9 cellular contexts compared by ENCODE assay signal in the genomic region with DNA sequence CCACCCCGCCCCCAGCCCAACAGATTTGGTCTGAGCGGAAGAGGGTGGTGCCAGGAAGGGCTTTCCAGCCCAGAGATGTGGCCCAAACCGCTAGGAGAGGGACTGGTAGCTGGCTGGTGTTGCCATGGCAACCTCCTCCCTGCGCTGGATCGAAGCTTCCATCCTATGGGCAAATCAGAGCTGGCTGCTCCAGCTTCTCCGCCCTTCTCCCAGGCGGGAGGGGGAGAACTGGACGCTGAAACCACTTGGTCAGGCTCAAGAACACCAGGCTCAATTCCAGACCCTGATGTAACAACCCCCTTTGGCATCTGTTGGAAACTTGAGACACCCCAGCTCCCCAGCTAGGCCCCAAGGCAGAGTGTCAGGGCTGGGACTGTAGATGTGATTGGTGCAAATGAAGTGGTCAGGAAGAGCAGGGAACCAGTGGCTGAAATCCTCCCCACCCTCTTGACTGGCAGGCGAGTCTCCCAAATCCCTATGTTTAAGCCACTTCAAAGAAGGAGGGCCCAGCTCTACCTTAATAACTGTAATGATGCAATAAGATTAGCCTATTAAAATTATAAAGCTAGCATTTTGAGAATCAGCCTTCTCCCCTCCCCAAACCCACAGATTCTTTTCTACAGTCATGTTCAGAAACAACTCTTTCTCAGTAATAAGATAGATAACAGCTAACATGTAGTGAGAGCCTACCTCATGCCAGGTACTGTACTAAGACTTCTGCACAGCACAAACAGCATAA. TPM values are rescaled to one million over a fixed set of nuclear protein-coding genes. Genes with fewer than 3 reads are reported as not detected.
DNase-seq lines count a peak whose midpoint lies in the region; ATAC-seq, FAIRE-seq and TF ChIP-seq lines count a peak whose summit lies in the region.
"Had no signal": no experiment of that assay in that cellular context is flagged by ENCODE, and none has a peak within 500 bp of the region (broad histone marks: within the 10 kb centered on the region; RNA-seq: fewer than 3 reads in every experiment).

No MANE protein-coding gene starts in this region.

- no peaks in the 10 kb centered on the region for H3K9me3 ChIP-seq in HepG2 (ENCODE audit: low read length)
- H3K9me3 ChIP-seq in right lobe of liver: no peaks in the 10 kb centered on the region
- no peaks in the 10 kb centered on the region for H3K9me3 ChIP-seq in left lung
- no peaks in the 10 kb centered on the region for H3K9me3 ChIP-seq in spleen

- H3K4me2 ChIP-seq in HepG2 (ENCODE audit: low read depth, low read length): no peak overlapping the region

- H4K20me1 ChIP-seq in HepG2 (ENCODE audit: insufficient read depth, low read length): no peaks in the 10 kb centered on the region
- H4K20me1 ChIP-seq: BLaER1 treated with 17β-estradiol and CSF1 and Interleukin-3, amounts not matched to agents 10 nM and 100 nM had no signal

- FAIRE-seq in HepG2 (lab: Jason Lieb, UNC): no peak

- no peak overlapping the region for H2AFZ ChIP-seq in HepG2 (ENCODE audit: low read length)

- H3K9ac ChIP-seq in HepG2 (ENCODE audit: insufficient read depth, low read depth, low read length): no peak overlapping the region
- H3K9ac ChIP-seq: BLaER1 treated with 17β-estradiol and CSF1 and Interleukin-3, amounts not matched to agents 10 nM and 100 nM had no signal

- DNase-seq in HepG2 (ENCODE audit: low spot score) (no peak), right lobe of liver (no peak), astrocyte of the hippocampus (ENCODE audit: low read depth, low spot score) (peak; percentile 38), left lung (peak; percentile 55 to 77), GM20000 (ENCODE audit: low spot score) (no peak), spleen (no peak), T-helper 1 cell (no peak)
- DNase-seq in stimulated activated naive CD8-positive, alpha-beta T cell treated with anti-CD3 and anti-CD28 coated beads, Interleukin-15, Interleukin-2, amounts not matched to agents 100 U/mL and 50 U/mL, for 24 hours: no peak

- CTCF ChIA-PET in HepG2 (lab: Yijun Ruan, JAX; ENCODE audit: low intra/inter-chr PET ratio, low total read pairs): no interaction called here

- H3K79me2 ChIP-seq in HepG2 (ENCODE audit: insufficient read depth, low read length): no peaks in the 10 kb centered on the region

- no TSS peak for BruUV-seq in HepG2 (replicated peaks; lab: Mats Ljungman, UMichigan)

- in situ Hi-C loops in HepG2 (cut with HindIII; ENCODE audit: extremely low pct_ligation_motif_present, low pct_unique_long_range_greater_than_20kb): no loop called here

- TF ChIP-seq EP300 in HepG2 (IDR thresholded peaks at IDR 0.05; ENCODE audit: low read depth in 2 of 2, low read length in 2 of 2) (no peak), HepG2 (CRISPR knock-in tag; IDR thresholded peaks at IDR 0.05; ENCODE audit: borderline replicate concordance) (no peak)

- TF ChIP-seq POLR2A in HepG2 (IDR thresholded peaks at IDR 0.05; ENCODE audit: insufficient read depth in 1 of 2, low read depth in 2 of 2, low read length in 2 of 2) (no peak), right lobe of liver (IDR thresholded peaks at IDR 0.05) (no peak), spleen (IDR thresholded peaks at IDR 0.05) (no peak)

- H3K27ac ChIP-seq in HepG2 (ENCODE audit: extremely low read length, insufficient read depth, low read length) (no peak overlapping the region), right lobe of liver (no peak overlapping the region), left lung (no peak overlapping the region), spleen (no peak overlapping the region)
- H3K27ac ChIP-seq: BLaER1 treated with 17β-estradiol and CSF1 and Interleukin-3, amounts not matched to agents 10 nM and 100 nM had no signal

- TF ChIP-seq CTCF in HepG2 (CRISPR knock-in tag; IDR thresholded peaks at IDR 0.05) (no peak), right lobe of liver (IDR thresholded peaks at IDR 0.05) (no peak), left lung (IDR thresholded peaks at IDR 0.05) (no peak), GM20000 (IDR thresholded peaks at IDR 0.05; ENCODE audit: extremely low read depth, missing control alignments) (no peak), spleen (IDR thresholded peaks at IDR 0.05 in 8 of 11, conservative IDR thresholded peaks at IDR 0.05 in 3 of 11) (no peak)

- ATAC-seq in HepG2 (no peak), right lobe of liver (no peak), left lung (peak; percentile 84)
- ATAC-seq in stimulated activated naive CD8-positive, alpha-beta T cell treated with anti-CD3 and anti-CD28 coated beads, Interleukin-15, Interleukin-2, amounts not matched to agents 100 U/mL and 50 U/mL, for 24 hours: no peak

- H3K36me3 ChIP-seq in HepG2 (replicated peaks in 1 of 2; ENCODE audit: control insufficient read depth in 1 of 2, insufficient read depth in 2 of 2, low read length in 2 of 2) (no peaks in the 10 kb centered on the region), right lobe of liver (no peaks in the 10 kb centered on the region), left lung (no peaks in the 10 kb centered on the region), spleen (no peaks in the 10 kb centered on the region)
- H3K36me3 ChIP-seq: BLaER1 treated with 17β-estradiol and CSF1 and Interleukin-3, amounts not matched to agents 10 nM and 100 nM had no signal

- H3K4me1 ChIP-seq in HepG2 (ENCODE audit: insufficient read depth, low read length): no peaks in the 10 kb centered on the region
- no peaks in the 10 kb centered on the region for H3K4me1 ChIP-seq in right lobe of liver
- no peaks in the 10 kb centered on the region for H3K4me1 ChIP-seq in left lung
- H3K4me1 ChIP-seq in spleen: peaks cover 0 to 13% (median 7%) of the 10 kb centered on the region in 6 donors

- H3K4me3 ChIP-seq in HepG2 (replicated peaks in 1 of 3; ENCODE audit: insufficient read depth in 1 of 3, low read depth in 2 of 3, low read length in 3 of 3) (no peak overlapping the region), right lobe of liver (no peak overlapping the region), left lung (no peak overlapping the region), spleen (no peak overlapping the region)
- H3K4me3 ChIP-seq: BLaER1 treated with 17β-estradiol and CSF1 and Interleukin-3, amounts not matched to agents 10 nM and 100 nM had no signal

- 7% methylated on average over 9 of the region's 9 CpGs for WGBS in HepG2 (ENCODE audit: low lambda C conversion rate)
- WGBS in right lobe of liver (ENCODE audit: insufficient coverage, low coverage, low lambda C conversion rate, missing lambda C conversion rate): 14% methylated on average over 6 of the region's 9 CpGs
- WGBS in spleen, 5 donors: 15 to 30% (median 25%) methylated on average over 5 to 9 of the region's 9 CpGs

- TF ChIP-seq RAD21 in HepG2 (CRISPR knock-in tag; IDR thresholded peaks at IDR 0.05): no peak

- POLR2A ChIA-PET in HepG2 (lab: Yijun Ruan, JAX): no interaction called here

- H3K27me3 ChIP-seq in HepG2 (ENCODE audit: control insufficient read depth in 1 of 2, insufficient read depth in 2 of 2, low read length in 2 of 2): peaks cover 3 to 53% of the 10 kb centered on the region in 2 experiments; a peak in 4 of 5 replicates
- H3K27me3 ChIP-seq in right lobe of liver: peaks cover 0 to 11% of the 10 kb centered on the region in 2 donors
- H3K27me3 ChIP-seq in left lung: peaks cover 27 to 67% of the 10 kb centered on the region in 2 donors
- H3K27me3 ChIP-seq in spleen (replicated peaks in 1 of 7): peaks cover 10 to 73% (median 42%) of the 10 kb centered on the region in 7 donors

- intact Hi-C loops in HepG2 (cut with micrococcal nuclease; ENCODE audit: unreplicated experiment): no loop called here
- intact Hi-C loops in right lobe of liver (cut with DNase I): no loop called here
- intact Hi-C loops in left lung (cut with DNase I): no loop called here
- intact Hi-C loops in spleen (cut with DNase I; ENCODE audit: low total_unique reads): no loop called here

TF ChIP-seq in HepG2, 621 proteins besides CTCF, POLR2A, EP300 and RAD21 (continues in another document):
- TF ChIP-seq ZFAT (CRISPR knock-in tag; conservative IDR thresholded peaks at IDR 0.05): no peak
- peak; percentile 52; the same call in 1 of the 2 replicates for TF ChIP-seq ATF7 (IDR thresholded peaks at IDR 0.05)
- TF ChIP-seq ATF7 (CRISPR knock-in tag; IDR thresholded peaks at IDR 0.05): no peak
- TF ChIP-seq RFX1 (IDR thresholded peaks at IDR 0.05): peak; percentile 68

RNA-seq across cellular contexts. Expression of a gene that starts 4.2 kb away (rescaled TPM):
- total RNA-seq in HepG2 (2016; rRNA removed; fragmentation: Illumina TruSeq; extraction: Trizol) (0.07 and 0.18 TPM in 2 replicates), right lobe of liver (not detected), left lung (1 to 10 TPM in 1 of 2 donors, under 1 TPM in 1; 0.47 to 4.5 TPM), spleen (not detected)
- total RNA-seq in HepG2 (2016; cell fraction: cytosol; rRNA removed; fragmentation: Illumina TruSeq; extraction: Trizol; ENCODE audit: low read depth): not detected in 2 replicates
- 0.06 TPM in 2 replicates for total RNA-seq in HepG2 (2016; cell fraction: insoluble cytoplasmic fraction; rRNA removed; fragmentation: Illumina TruSeq; extraction: Trizol)
- not detected in 2 replicates for total RNA-seq in HepG2 (2016; cell fraction: membrane; rRNA removed; fragmentation: Illumina TruSeq; extraction: Trizol)
- total RNA-seq in HepG2 (2016; cell fraction: nucleus; rRNA removed; fragmentation: Illumina TruSeq; extraction: Trizol): 0.09 TPM in 1 of 2 replicates, not detected in the other
- polyA plus RNA-seq in HepG2 (2011; rRNA removed) (0.01 and 0.09 TPM in 2 replicates), spleen (under 1 TPM in 2 of 3 donors, not detected in 1; under 0.01 to 0.02 TPM)
- 0.01 and 0.08 TPM in 2 replicates for polyA plus RNA-seq in HepG2 (2011; cell fraction: cytosol; rRNA removed)
- 0.03 and 0.06 TPM in 2 replicates for polyA plus RNA-seq in HepG2 (2011; cell fraction: nucleus; rRNA removed)
- polyA plus RNA-seq in HepG2 (2012): 0.05 TPM in 1 of 2 replicates, not detected in the other
- polyA plus RNA-seq in HepG2 (2016; cell fraction: cytosol; fragmentation: Illumina TruSeq; extraction: Trizol; ENCODE audit: low read depth): not detected in 2 replicates
- not detected in 2 replicates for polyA plus RNA-seq in HepG2 (2016; cell fraction: insoluble cytoplasmic fraction; fragmentation: Illumina TruSeq; extraction: Trizol; ENCODE audit: low read depth)
- polyA plus RNA-seq in HepG2 (2016; cell fraction: membrane; fragmentation: Illumina TruSeq; extraction: Trizol; ENCODE audit: low read depth): not detected in 2 replicates
- 0.14 and 0.17 TPM in 2 replicates for polyA plus RNA-seq in HepG2 (2016; cell fraction: nucleus; fragmentation: Illumina TruSeq; extraction: Trizol; ENCODE audit: insufficient read depth, low read depth)
- 0.10 and 5.8 TPM in 2 replicates for polyA minus RNA-seq in HepG2 (2011; rRNA and poly(A)+ RNA removed; ENCODE audit: low replicate concordance)
- not detected in 2 replicates for polyA minus RNA-seq in HepG2 (2011; cell fraction: cytosol; rRNA and poly(A)+ RNA removed)
- polyA minus RNA-seq in HepG2 (2011; cell fraction: nucleus; rRNA and poly(A)+ RNA removed): 0.13 TPM in 1 of 2 replicates, not detected in the other

Comparison
In these comparisons a context has a peak if more than half of its experiments do, and no peak if none do; other contexts are left out.
1. DNase-seq: peak in astrocyte of the hippocampus (single experiment) and left lung (2 of 2); none in HepG2 (single experiment), right lobe of liver (0 of 3), GM20000 (single experiment), spleen (single experiment), stimulated activated naive CD8-positive, alpha-beta T cell treated with anti-CD3 and anti-CD28 coated beads, Interleukin-15, Interleukin-2, amounts not matched to agents 100 U/mL and 50 U/mL, for 24 hours (single experiment) and T-helper 1 cell (0 of 5).